ENCODE assay signal across 1 cellular context in genomic region chr15:49847937-49848823, GRCh38.
TF ChIP-seq lines count a peak whose summit lies in the region.

No MANE protein-coding gene starts in this region.

TF ChIP-seq in IMR-90, 13 proteins besides CTCF, POLR2A, EP300 and RAD21:
- TF ChIP-seq FOS (IDR thresholded peaks at IDR 0.05; ENCODE audit: low read depth, low read length), result peak; percentile 65
- peak; percentile 87 for TF ChIP-seq CEBPB (IDR thresholded peaks at IDR 0.05; ENCODE audit: low read depth, low read length)
- peak; percentile 28; the same call in 1 of the 2 replicates for TF ChIP-seq MAFK (IDR thresholded peaks at IDR 0.05; ENCODE audit: low read depth, low read length)
- no peak for TF ChIP-seq USF2 (IDR thresholded peaks at IDR 0.05; ENCODE audit: low read depth, low read length)
- no peak for TF ChIP-seq RCOR1 (IDR thresholded peaks at IDR 0.05; ENCODE audit: insufficient replicate concordance, low read length)
